13 cellular contexts compared by ENCODE assay signal in genomic region chr1:36576677-36577076, GRCh38.
"Had no signal": no experiment of that assay in that cellular context is flagged by ENCODE, and none has a peak within 500 bp of the region (broad histone marks: within the 10 kb centered on the region; RNA-seq: fewer than 3 reads in every experiment).

No MANE protein-coding gene starts in this region.

- H3K27me3 ChIP-seq: right lobe of liver, testis had no signal

- H3K4me3 ChIP-seq: cardiac muscle cell, mucosa of descending colon, right lobe of liver, testis, upper lobe of left lung had no signal

- H3K4me1 ChIP-seq: right lobe of liver, testis, upper lobe of left lung had no signal

- H3K4me3 Mint-ChIP-seq: activated B cell treated with CpG ODN at 0.5 μM for 24 hours; activated CD4-positive, alpha-beta memory T cell treated with anti-CD3 and anti-CD28 coated beads for 36 hours; activated naive CD8-positive, alpha-beta T cell; activated T-helper 1 cell treated with anti-CD3 and anti-CD28 coated beads, Interleukin-12 subunit alpha, Interleukin-12 subunit beta, Interleukin-2, Interleukin-4 antibody, amounts not matched to agents 30 ng/mL and 10 ng/mL and 1 ng/mL, durations not matched to agents 14 hours and 24 hours and 36 hours; effector memory CD8-positive, alpha-beta T cell; naive B cell; neural crest cell; stimulated activated memory B cell treated with anti-CD40 and anti-IgM and Interleukin-4, amounts not matched to agents 10 μg/mL and 1 μg/mL and 100 μg/mL, for 72 hours had no signal

- H3K9me3 Mint-ChIP-seq: activated B cell treated with CpG ODN at 0.5 μM for 24 hours; activated CD4-positive, alpha-beta memory T cell treated with anti-CD3 and anti-CD28 coated beads for 36 hours; activated T-helper 1 cell treated with anti-CD3 and anti-CD28 coated beads, Interleukin-12 subunit alpha, Interleukin-12 subunit beta, Interleukin-2, Interleukin-4 antibody, amounts not matched to agents 30 ng/mL and 10 ng/mL and 1 ng/mL, durations not matched to agents 14 hours and 24 hours and 36 hours; effector memory CD8-positive, alpha-beta T cell; naive B cell; neural crest cell; stimulated activated memory B cell treated with anti-CD40 and anti-IgM and Interleukin-4, amounts not matched to agents 10 μg/mL and 1 μg/mL and 100 μg/mL, for 72 hours had no signal

- H3K36me3 ChIP-seq: cardiac muscle cell, right lobe of liver, upper lobe of left lung had no signal

- H3K9me3 ChIP-seq: mucosa of descending colon, right lobe of liver, testis, upper lobe of left lung had no signal

- H3K27ac ChIP-seq: cardiac muscle cell, right lobe of liver, testis, upper lobe of left lung had no signal

- H3K27ac Mint-ChIP-seq: activated B cell treated with CpG ODN at 0.5 μM for 24 hours; activated CD4-positive, alpha-beta memory T cell treated with anti-CD3 and anti-CD28 coated beads for 36 hours; activated naive CD8-positive, alpha-beta T cell; activated T-helper 1 cell treated with anti-CD3 and anti-CD28 coated beads, Interleukin-12 subunit alpha, Interleukin-12 subunit beta, Interleukin-2, Interleukin-4 antibody, amounts not matched to agents 30 ng/mL and 10 ng/mL and 1 ng/mL, durations not matched to agents 14 hours and 24 hours and 36 hours; effector memory CD8-positive, alpha-beta T cell; naive B cell; stimulated activated memory B cell treated with anti-CD40 and anti-IgM and Interleukin-4, amounts not matched to agents 10 μg/mL and 1 μg/mL and 100 μg/mL, for 72 hours had no signal

- ATAC-seq: effector memory CD8-positive, alpha-beta T cell had no signal

- H3K4me1 Mint-ChIP-seq: activated B cell treated with CpG ODN at 0.5 μM for 24 hours had no signal

- H3K36me3 Mint-ChIP-seq: activated CD4-positive, alpha-beta memory T cell treated with anti-CD3 and anti-CD28 coated beads for 36 hours; activated naive CD8-positive, alpha-beta T cell; naive B cell; stimulated activated memory B cell treated with anti-CD40 and anti-IgM and Interleukin-4, amounts not matched to agents 10 μg/mL and 1 μg/mL and 100 μg/mL, for 72 hours had no signal
